In genomic region chr22:20352536-20352935, GRCh38 we compare ENCODE assay signal across 7 cellular contexts. TPM values are rescaled to one million over a fixed set of nuclear protein-coding genes. Genes with fewer than 3 reads are reported as not detected.
A peak's percentile ranks its signal among the peaks of the same experiment; 100 is the strongest.
DNase-seq lines count a peak whose midpoint lies in the region; ATAC-seq, FAIRE-seq and TF ChIP-seq lines count a peak whose summit lies in the region.
"Not testable (repeated sequence)": the region's sequence is repeated elsewhere in the genome, so short reads cannot be mapped to it uniquely, and the experiment has no call there.

No MANE protein-coding gene starts in this region.

- intact Hi-C loops in activated CD8-positive, alpha-beta T cell treated with anti-CD3 and anti-CD28 coated beads for 36 hours (cut with micrococcal nuclease); K562 (cut with micrococcal nuclease): not testable (repeated sequence)

- not testable (repeated sequence) for H3F3A ChIP-seq in GM23248 (ENCODE audit: insufficient read depth)

- not testable (repeated sequence) for H3K4me1 Mint-ChIP-seq in activated CD8-positive, alpha-beta T cell treated with anti-CD3 and anti-CD28 coated beads for 36 hours (ENCODE audit: low read depth)

- not testable (repeated sequence) for TF ChIP-seq RAD21 in K562 (CRISPR knock-in tag; conservative IDR thresholded peaks at IDR 0.05 in 1 of 2, IDR thresholded peaks at IDR 0.05 in 1 of 2)

- CTCF ChIA-PET in activated CD8-positive, alpha-beta T cell treated with anti-CD3 and anti-CD28 coated beads for 36 hours (lab: Charles Lee); K562 (lab: Yijun Ruan, JAX; ENCODE audit: low intra/inter-chr PET ratio): not testable (repeated sequence)

- not testable (repeated sequence) for TF ChIP-seq EP300 in K562 (IDR thresholded peaks at IDR 0.05; ENCODE audit: low read length)

- H3K4me3 ChIP-seq in GM23248; MG63; K562; epithelial cell of esophagus (ENCODE audit: low read length): not testable (repeated sequence)

- TF ChIP-seq CTCF in activated CD8-positive, alpha-beta T cell treated with anti-CD3 and anti-CD28 coated beads for 36 hours (IDR thresholded peaks at IDR 0.05); K562 (IDR thresholded peaks at IDR 0.05 in 2 of 3, conservative IDR thresholded peaks at IDR 0.05 in 1 of 3; ENCODE audit: insufficient read depth in 2 of 3, low read depth in 1 of 3, low read length in 3 of 3); epithelial cell of esophagus (IDR thresholded peaks at IDR 0.05; ENCODE audit: insufficient read depth, low read depth, low read length, missing control alignments): not testable (repeated sequence)

- not testable (repeated sequence) for H3K4me2 ChIP-seq in GM23248 (ENCODE audit: unreplicated experiment); K562 (ENCODE audit: insufficient read depth, low read length)

- H3K79me2 ChIP-seq in GM23248 (ENCODE audit: insufficient read depth); K562 (ENCODE audit: control insufficient read depth, insufficient read depth, low read length): not testable (repeated sequence)

- H3K9ac ChIP-seq in GM23248; K562 (ENCODE audit: insufficient read depth in 1 of 2, low read depth in 2 of 2, low read length in 2 of 2): not testable (repeated sequence)

- H3K4me3 Mint-ChIP-seq in activated CD8-positive, alpha-beta T cell treated with anti-CD3 and anti-CD28 coated beads for 36 hours: not testable (repeated sequence)

- H3K9me3 ChIP-seq in GM23248 (ENCODE audit: low read depth); MG63: not testable (repeated sequence)
- peaks cover 10% of the 10 kb centered on the region for H3K9me3 ChIP-seq in K562 (replicated peaks; ENCODE audit: control insufficient read depth, insufficient read depth, low read depth, low read length)

- not testable (repeated sequence) for H3K27me3 ChIP-seq in GM23248 (replicated peaks; ENCODE audit: insufficient read depth); MG63; K562 (ENCODE audit: control insufficient read depth in 2 of 2, insufficient read depth in 2 of 2, low read length in 2 of 2)

- DNase-seq in GM23248: peak; percentile 54
- DNase-seq in MG63: peak; percentile 18
- peak; percentile 42 for DNase-seq in activated CD8-positive, alpha-beta T cell treated with anti-CD3 and anti-CD28 coated beads for 36 hours
- peak in 1 of 4 experiments; percentile 1 for DNase-seq in K562 (ENCODE audit: extremely low read depth in 1 of 4, low spot score in 3 of 4)
- peak; percentile 42 for DNase-seq in epithelial cell of esophagus (ENCODE audit: low read depth)
- DNase-seq in iPS-NIHi7 (ENCODE audit: extremely low spot score): peak; percentile 0
- DNase-seq in stimulated activated CD8-positive, alpha-beta memory T cell treated with anti-CD3 and anti-CD28 coated beads, Interleukin-15, amount 100 ng/mL, for 48 hours (ENCODE audit: low read depth in 2 of 2): peak; percentile 7 to 25

- not testable (repeated sequence) for H3K4me1 ChIP-seq in GM23248 (ENCODE audit: insufficient read depth)
- peaks cover 0 to 11% of the 10 kb centered on the region in 2 experiments; a peak in 1 of 5 replicates for H3K4me1 ChIP-seq in K562 (replicated peaks in 1 of 2; ENCODE audit: control insufficient read depth in 2 of 2, insufficient read depth in 2 of 2, low read length in 2 of 2)

- in situ Hi-C loops in GM23248 (cut with MboI); K562 (cut with MboI): not testable (repeated sequence)

- H2AFZ ChIP-seq in GM23248; K562 (ENCODE audit: low read depth, low read length): not testable (repeated sequence)

- H3K36me3 Mint-ChIP-seq in activated CD8-positive, alpha-beta T cell treated with anti-CD3 and anti-CD28 coated beads for 36 hours (ENCODE audit: low read depth): not testable (repeated sequence)

- not testable (repeated sequence) for FAIRE-seq in K562 (lab: Jason Lieb, UNC)

- H3K27ac Mint-ChIP-seq in activated CD8-positive, alpha-beta T cell treated with anti-CD3 and anti-CD28 coated beads for 36 hours: not testable (repeated sequence)

- 24 to 36% methylated on average over 4 to 6 of the region's 6 CpGs for WGBS in GM23248 (ENCODE audit: low coverage in 1 of 2, low lambda C conversion rate in 2 of 2, missing lambda C conversion rate in 2 of 2), 2 experiments
- WGBS in K562 (ENCODE audit: insufficient coverage, low coverage, missing lambda C conversion rate): under 1% methylated on average over 5 of the region's 6 CpGs

- not testable (repeated sequence) for H3K27me3 Mint-ChIP-seq in activated CD8-positive, alpha-beta T cell treated with anti-CD3 and anti-CD28 coated beads for 36 hours

- not testable (repeated sequence) for H3K9me3 Mint-ChIP-seq in activated CD8-positive, alpha-beta T cell treated with anti-CD3 and anti-CD28 coated beads for 36 hours

- not testable (repeated sequence) for H3K9me1 ChIP-seq in K562 (ENCODE audit: control insufficient read depth, insufficient read depth, low read length)

- BruUV-seq in K562 (replicated peaks; lab: Mats Ljungman, UMichigan): not testable (repeated sequence)

- POLR2A ChIA-PET in activated CD8-positive, alpha-beta T cell treated with anti-CD3 and anti-CD28 coated beads for 36 hours (lab: Charles Lee); K562 (lab: Yijun Ruan, JAX): not testable (repeated sequence)

- H3K36me3 ChIP-seq in GM23248 (ENCODE audit: low read depth); MG63; K562 (ENCODE audit: control insufficient read depth, insufficient read depth, low read length): not testable (repeated sequence)

- ATAC-seq in activated CD8-positive, alpha-beta T cell treated with anti-CD3 and anti-CD28 coated beads for 36 hours; K562: not testable (repeated sequence)

- not testable (repeated sequence) for H3K9me2 ChIP-seq in GM23248 (ENCODE audit: insufficient read depth)

- not testable (repeated sequence) for TF ChIP-seq POLR2A in K562 (conservative IDR thresholded peaks at IDR 0.05)

- not testable (repeated sequence) for H4K20me1 ChIP-seq in GM23248 (ENCODE audit: insufficient read depth); K562 (replicated peaks; ENCODE audit: control insufficient read depth, insufficient read depth, low read length)

- not testable (repeated sequence) for H3K27ac ChIP-seq in GM23248; K562 (ENCODE audit: extremely low read depth, low read depth, low read length)

RNA-seq across cellular contexts. Expression of gene DGCR6L, which starts 32.7 kb away (rescaled TPM):
- 73.3 and 84.6 TPM in 2 replicates for total RNA-seq in GM23248 (2014; rRNA removed; shearing (Covaris generic))
- polyA plus RNA-seq in GM23248 (2016; fragmentation: Nextera tagmentation; extraction: Ambion mirVana) (111 and 114 TPM in 2 replicates), K562 (2011; rRNA removed) (51.0 and 88.0 TPM in 2 replicates), K562 (2014; fragmentation: Illumina TruSeq; extraction: Trizol) (40.4 and 66.5 TPM in 2 replicates), K562 (2014; fragmentation: Nextera tagmentation; extraction: Ambion mirVana) (1 to 10 TPM; 3.6 to 8.1 TPM), K562 (2014; rRNA removed) (113 and 117 TPM in 2 replicates)
- total RNA-seq in MG63 (2014; rRNA removed; shearing (Covaris generic); ENCODE audit: low replicate concordance): 82.0 and 82.5 TPM in 2 replicates
- 10 to 100 TPM; 30.7 to 32.0 TPM for total RNA-seq in activated CD8-positive, alpha-beta T cell treated with anti-CD3 and anti-CD28 coated beads for 36 hours
- total RNA-seq in K562 (2011; cell fraction: chromatin; rRNA removed; ENCODE audit: low replicate concordance): 5.8 and 25.8 TPM in 2 replicates
- 37.9 and 39.6 TPM in 2 replicates for total RNA-seq in K562 (2011; cell fraction: nucleolus; rRNA removed)
- total RNA-seq in K562 (2011; cell fraction: nucleoplasm; rRNA removed): 19.9 and 28.5 TPM in 2 replicates
- total RNA-seq in K562 (2014; rRNA removed) (151 and 163 TPM in 2 replicates), K562 (2014; rRNA removed; fragmentation: Illumina TruSeq; extraction: Trizol) (14.1 and 20.0 TPM in 2 replicates), K562 (2015; rRNA removed; fragmentation: Illumina TruSeq; extraction: Trizol) (78.1 and 78.6 TPM in 2 replicates), K562 (2021) (95.3 and 101 TPM in 2 replicates)
- polyA plus RNA-seq in K562 (2011; cell fraction: cytosol; rRNA removed): 116 and 204 TPM in 2 replicates
- polyA plus RNA-seq in K562 (2011; cell fraction: nucleus; rRNA removed): 72.9 and 95.1 TPM in 2 replicates
- polyA plus RNA-seq in K562 (2012): 80.6 and 161 TPM in 2 replicates
- 14.8 and 17.4 TPM in 2 replicates for polyA minus RNA-seq in K562 (2011; rRNA and poly(A)+ RNA removed)
- polyA minus RNA-seq in K562 (2011; cell fraction: cytosol; rRNA and poly(A)+ RNA removed): 35.4 and 39.9 TPM in 2 replicates
- 29.2 and 43.1 TPM in 2 replicates for polyA minus RNA-seq in K562 (2011; cell fraction: nucleus; rRNA and poly(A)+ RNA removed)

RNA-seq across cellular contexts. Expression of gene ZNF74, which starts 41.4 kb away (rescaled TPM):
- 8.0 and 11.5 TPM in 2 replicates for total RNA-seq in GM23248 (2014; rRNA removed; shearing (Covaris generic))
- polyA plus RNA-seq in GM23248 (2016; fragmentation: Nextera tagmentation; extraction: Ambion mirVana) (3.7 TPM in 2 replicates), K562 (2011; rRNA removed) (33.8 and 49.7 TPM in 2 replicates), K562 (2014; fragmentation: Illumina TruSeq; extraction: Trizol) (22.8 and 24.5 TPM in 2 replicates), K562 (2014; fragmentation: Nextera tagmentation; extraction: Ambion mirVana) (1 to 10 TPM; 2.4 to 3.7 TPM), K562 (2014; rRNA removed) (37.1 and 62.8 TPM in 2 replicates)
- total RNA-seq in MG63 (2014; rRNA removed; shearing (Covaris generic); ENCODE audit: low replicate concordance): 4.3 and 7.0 TPM in 2 replicates
- 10 to 100 TPM; 11.8 to 13.4 TPM for total RNA-seq in activated CD8-positive, alpha-beta T cell treated with anti-CD3 and anti-CD28 coated beads for 36 hours
- 36.8 and 68.2 TPM in 2 replicates for total RNA-seq in K562 (2011; cell fraction: chromatin; rRNA removed; ENCODE audit: low replicate concordance)
- 55.4 and 63.2 TPM in 2 replicates for total RNA-seq in K562 (2011; cell fraction: nucleolus; rRNA removed)
- 50.2 and 53.7 TPM in 2 replicates for total RNA-seq in K562 (2011; cell fraction: nucleoplasm; rRNA removed)
- total RNA-seq in K562 (2014; rRNA removed) (49.2 and 56.7 TPM in 2 replicates), K562 (2014; rRNA removed; fragmentation: Illumina TruSeq; extraction: Trizol) (17.4 and 20.5 TPM in 2 replicates), K562 (2015; rRNA removed; fragmentation: Illumina TruSeq; extraction: Trizol) (31.5 and 32.5 TPM in 2 replicates), K562 (2021) (53.5 and 55.7 TPM in 2 replicates)
- polyA plus RNA-seq in K562 (2011; cell fraction: cytosol; rRNA removed): 56.9 and 67.4 TPM in 2 replicates
- 42.8 and 56.1 TPM in 2 replicates for polyA plus RNA-seq in K562 (2011; cell fraction: nucleus; rRNA removed)
- polyA plus RNA-seq in K562 (2012): 31.5 and 39.9 TPM in 2 replicates
- polyA minus RNA-seq in K562 (2011; rRNA and poly(A)+ RNA removed): 32.6 and 33.0 TPM in 2 replicates
- 39.3 and 58.2 TPM in 2 replicates for polyA minus RNA-seq in K562 (2011; cell fraction: cytosol; rRNA and poly(A)+ RNA removed)
- 23.6 and 28.3 TPM in 2 replicates for polyA minus RNA-seq in K562 (2011; cell fraction: nucleus; rRNA and poly(A)+ RNA removed)
